Comparison of ENCODE assay signal across 1 cellular context in genomic region chr20:1334761-1335160, GRCh38.
TF ChIP-seq lines count a peak whose summit lies in the region.

No MANE protein-coding gene starts in this region.

TF ChIP-seq in GM12878, 131 proteins besides CTCF, POLR2A, EP300 and RAD21:
- TF ChIP-seq RBBP5 (conservative IDR thresholded peaks at IDR 0.05) (no peak), CHD2 (IDR thresholded peaks at IDR 0.05; ENCODE audit: borderline replicate concordance, low read depth, low read length) (no peak), ZBED1 (IDR thresholded peaks at IDR 0.05; ENCODE audit: borderline replicate concordance) (no peak), NR2C1 (IDR thresholded peaks at IDR 0.05) (no peak), ZNF384 (IDR thresholded peaks at IDR 0.05; ENCODE audit: borderline replicate concordance, low read depth, low read length) (no peak), ELK1 (IDR thresholded peaks at IDR 0.05; ENCODE audit: low read depth, low read length) (no peak)
